17 cellular contexts compared by ENCODE assay signal in genomic region chr19:18715416-18715815, GRCh38. TPM values are rescaled to one million over a fixed set of nuclear protein-coding genes. Genes with fewer than 3 reads are reported as not detected.
DNase-seq lines count a peak whose midpoint lies in the region; ATAC-seq and TF ChIP-seq lines count a peak whose summit lies in the region.
"Had no signal": no experiment of that assay in that cellular context is flagged by ENCODE, and none has a peak within 500 bp of the region (broad histone marks: within the 10 kb centered on the region; RNA-seq: fewer than 3 reads in every experiment).

No MANE protein-coding gene starts in this region.

- H3K4me2 ChIP-seq in BLaER1 treated with 17β-estradiol and CSF1 and Interleukin-3, amounts not matched to agents 10 nM and 100 nM, result peak overlapping the region; percentile 1 to 73 (median 40); a peak in 18 of 22 replicates
- no peak overlapping the region for H3K4me2 ChIP-seq in osteoblast (ENCODE audit: insufficient read depth, low read length)
- H3K4me2 ChIP-seq: GM23338 had no signal

- H3K27me3 ChIP-seq in BLaER1 treated with 17β-estradiol and CSF1 and Interleukin-3, amounts not matched to agents 10 nM and 100 nM, result no peaks in the 10 kb centered on the region
- no peaks in the 10 kb centered on the region for H3K27me3 ChIP-seq in osteoblast (ENCODE audit: insufficient read depth, low read length)

- peaks cover 51% of the 10 kb centered on the region for H3K79me2 ChIP-seq in osteoblast (ENCODE audit: insufficient read depth, low read length)

- H3K36me3 ChIP-seq in BLaER1 treated with 17β-estradiol and CSF1 and Interleukin-3, amounts not matched to agents 10 nM and 100 nM, result peaks cover 0 to 32% (median 4%) of the 10 kb centered on the region in 11 experiments; a peak in 10 of 22 replicates
- no peaks in the 10 kb centered on the region for H3K36me3 ChIP-seq in osteoblast (ENCODE audit: insufficient read depth, low read length)

- H3K4me1 ChIP-seq in BLaER1 treated with 17β-estradiol and CSF1 and Interleukin-3, amounts not matched to agents 10 nM and 100 nM, result peaks cover 48 to 85% (median 71%) of the 10 kb centered on the region in 10 experiments
- H3K4me1 ChIP-seq in osteoblast (ENCODE audit: insufficient read depth, low read length), result peaks cover 2% of the 10 kb centered on the region

- ATAC-seq in GM21786 (IDR thresholded peaks at IDR 0.05; ENCODE audit: unreplicated experiment) (no peak), GM19397 (IDR thresholded peaks at IDR 0.05; ENCODE audit: unreplicated experiment) (no peak)
- ATAC-seq: GM23338, HCT116 had no signal

- no peak overlapping the region for H2AFZ ChIP-seq in osteoblast (ENCODE audit: low read length)
- H2AFZ ChIP-seq: GM23338 had no signal

- H3K9me3 ChIP-seq in BLaER1 treated with 17β-estradiol and CSF1 and Interleukin-3, amounts not matched to agents 10 nM and 100 nM (replicated peaks in 1 of 11), result no peaks in the 10 kb centered on the region
- no peaks in the 10 kb centered on the region for H3K9me3 ChIP-seq in osteoblast (ENCODE audit: low read depth, low read length)

- no peak overlapping the region for H3K27ac ChIP-seq in BLaER1 treated with 17β-estradiol and CSF1 and Interleukin-3, amounts not matched to agents 10 nM and 100 nM
- 0 out of 2 replicates have a peak overlapping the region, but pooled peaks have one; percentile 3 for H3K27ac ChIP-seq in VCaP
- no peak overlapping the region for H3K27ac ChIP-seq in osteoblast (ENCODE audit: low read depth, low read length)

- TF ChIP-seq CTCF in VCaP (conservative IDR thresholded peaks at IDR 0.05) (no peak), osteoblast (IDR thresholded peaks at IDR 0.05; ENCODE audit: extremely low read depth, low read depth, low read length) (no peak)

- H3K4me3 ChIP-seq in BLaER1 treated with 17β-estradiol and CSF1 and Interleukin-3, amounts not matched to agents 10 nM and 100 nM, result no peak overlapping the region
- no peak overlapping the region for H3K4me3 ChIP-seq in osteoblast (ENCODE audit: insufficient read depth, low read length)
- H3K4me3 ChIP-seq: GM23338 had no signal

- no peak overlapping the region for H3K9ac ChIP-seq in BLaER1 treated with 17β-estradiol and CSF1 and Interleukin-3, amounts not matched to agents 10 nM and 100 nM

- DNase-seq in iPS-NIHi11 (ENCODE audit: low spot score), result peak; percentile 5
- peak; percentile 74 for DNase-seq in osteoblast (ENCODE audit: insufficient read length, low spot score, missing footprints)
- DNase-seq in stimulated activated CD4-positive, alpha-beta T cell treated with anti-CD3 and anti-CD28 coated beads, Interleukin-4, amount 100 ng/mL, for 24 hours, result no peak
- DNase-seq in NCI-H345 (lab: John Stamatoyannopoulos, UW), result no peak
- DNase-seq: Calu3; CD4-positive, alpha-beta T cell; COR-L47; DMS53; DMS79 treated with DMSO at 0.1 percent for 48 hours; GF-D8; H9 had no signal

- H4K20me1 ChIP-seq in BLaER1 treated with 17β-estradiol and CSF1 and Interleukin-3, amounts not matched to agents 10 nM and 100 nM, result peaks cover 76 to 100% (median 99%) of the 10 kb centered on the region in 11 experiments
- peaks cover 54% of the 10 kb centered on the region for H4K20me1 ChIP-seq in osteoblast (ENCODE audit: insufficient read depth, low read length)

RNA-seq across cellular contexts. Expression of gene CRTC1, which starts 31.9 kb away (rescaled TPM):
- total RNA-seq in osteoblast, result 3.8 and 4.0 TPM in 2 replicates

Comparison
In these comparisons a context has a peak if more than half of its experiments do, and no peak if none do; other contexts are left out.
1. DNase-seq: peak in iPS-NIHi11 (single experiment) and osteoblast (single experiment); none in stimulated activated CD4-positive, alpha-beta T cell treated with anti-CD3 and anti-CD28 coated beads, Interleukin-4, amount 100 ng/mL, for 24 hours (single experiment) and NCI-H345 (single experiment).